In genomic region chr6:16239798-16240123, GRCh38 we compare ENCODE assay signal across 8 cellular contexts. TPM values are rescaled to one million over a fixed set of nuclear protein-coding genes. Genes with fewer than 3 reads are reported as not detected.
A peak's percentile ranks its signal among the peaks of the same experiment; 100 is the strongest.
DNase-seq lines count a peak whose midpoint lies in the region; ATAC-seq and TF ChIP-seq lines count a peak whose summit lies in the region.

No MANE protein-coding gene starts in this region.

- peak; percentile 9 for TF ChIP-seq POLR2A in prostate gland (IDR thresholded peaks at IDR 0.05)

- no peak overlapping the region for H3K4me3 Mint-ChIP-seq in glutamatergic neuron (ENCODE audit: unreplicated experiment)

- H3K27me3 ChIP-seq in prostate gland (replicated peaks; ENCODE audit: insufficient read depth) = no peaks in the 10 kb centered on the region

- TF ChIP-seq CTCF in foreskin fibroblast (IDR thresholded peaks at IDR 0.05; ENCODE audit: low read depth, low read length) (no peak), prostate gland (IDR thresholded peaks at IDR 0.05) (no peak), glutamatergic neuron (IDR thresholded peaks at IDR 0.05; ENCODE audit: partially characterized antibody, unreplicated experiment) (no peak)

- 16% methylated on average over 5 of the region's 5 CpGs for WGBS in prostate gland

- H3K27me3 Mint-ChIP-seq in glutamatergic neuron (ENCODE audit: unreplicated experiment) = peaks cover 7% of the 10 kb centered on the region

- no peaks in the 10 kb centered on the region for H3K9me3 ChIP-seq in prostate gland

- H3K4me1 ChIP-seq in prostate gland (replicated peaks) = peaks cover 4% of the 10 kb centered on the region

- H3K9me3 Mint-ChIP-seq in glutamatergic neuron (ENCODE audit: unreplicated experiment) = no peaks in the 10 kb centered on the region

- peak; percentile 63 for DNase-seq in GF-D8 (lab: John Stamatoyannopoulos, UW)
- peak; percentile 64 for DNase-seq in NOMO-1 treated with DMSO at 0.1 percent for 48 hours (lab: John Stamatoyannopoulos, UW; ENCODE audit: unreplicated experiment)
- no peak for DNase-seq in foreskin fibroblast
- DNase-seq in prostate gland (ENCODE audit: low spot score) = no peak
- DNase-seq in islet precursor cell = no peak
- no peak for DNase-seq in 8988T
- no peak for DNase-seq in glutamatergic neuron

- no peak for ATAC-seq in HG03460 (IDR thresholded peaks at IDR 0.05; ENCODE audit: unreplicated experiment)

- H3K4me3 ChIP-seq in foreskin fibroblast (ENCODE audit: low read depth in 1 of 2, low read length in 2 of 2) (peak overlapping the region; percentile 70 to 82), prostate gland (peak overlapping the region; percentile 53 to 55)

- H3K27ac Mint-ChIP-seq in glutamatergic neuron (ENCODE audit: unreplicated experiment) = no peak overlapping the region

- H3K4me1 Mint-ChIP-seq in glutamatergic neuron (ENCODE audit: low read depth, unreplicated experiment) = peaks cover 10% of the 10 kb centered on the region

- H3K27ac ChIP-seq in prostate gland = peak overlapping the region; percentile 83 to 86

- no peaks in the 10 kb centered on the region for H3K36me3 ChIP-seq in prostate gland

- H3K36me3 Mint-ChIP-seq in glutamatergic neuron (ENCODE audit: unreplicated experiment) = no peaks in the 10 kb centered on the region

- intact Hi-C loops in prostate gland (cut with DNase I) = loop anchor here (2.0 to 5.0 kb wide), 2 partner anchors 37 to 83 kb away; no protein-coding TSS in a partner anchor

RNA-seq across cellular contexts. Expression of gene GMPR, which starts 1.4 kb away (rescaled TPM):
- 100 to 1,000 TPM; 228 to 266 TPM for total RNA-seq in prostate gland
- 5.0 TPM for total RNA-seq in glutamatergic neuron (ENCODE audit: unreplicated experiment)

Comparison
In these comparisons a context has a peak if more than half of its experiments do, and no peak if none do; other contexts are left out.
1. DNase-seq: peak in GF-D8 (single experiment) and NOMO-1 treated with DMSO at 0.1 percent for 48 hours (single experiment); none in foreskin fibroblast (0 of 2), prostate gland (single experiment), islet precursor cell (single experiment), 8988T (single experiment) and glutamatergic neuron (single experiment).
2. RNA of gene GMPR, which starts 1.4 kb away (total RNA-seq): 228 to 266 TPM in prostate gland; 5.0 TPM in glutamatergic neuron (single experiment); every median in the first group is over 10 times any median in the second.